Comparison of ENCODE assay signal across 28 cellular contexts in genomic region chr10:48645600-48645999, GRCh38. TPM values are rescaled to one million over a fixed set of nuclear protein-coding genes. Genes with fewer than 3 reads are reported as not detected.
"Had no signal": no experiment of that assay in that cellular context is flagged by ENCODE, and none has a peak within 500 bp of the region (broad histone marks: within the 10 kb centered on the region; RNA-seq: fewer than 3 reads in every experiment).

No MANE protein-coding gene starts in this region.

- ATAC-seq: activated CD4-positive, alpha-beta T cell treated with anti-CD3 and anti-CD28 coated beads for 36 hours; activated CD4-positive, CD25-positive, alpha-beta regulatory T cell treated with anti-CD3 and anti-CD28 coated beads, Interleukin-2, amount 50 U/mL, for 24 hours; activated CD8-positive, alpha-beta memory T cell treated with anti-CD3 and anti-CD28 coated beads, Interleukin-2, amount 10 ng/mL, durations not matched to agents 7 days and 5 days; activated CD8-positive, alpha-beta T cell treated with anti-CD3 and anti-CD28 coated beads, Interleukin-2, amount 10 ng/mL, durations not matched to agents 7 days and 5 days; activated naive CD8-positive, alpha-beta T cell treated with anti-CD3 and anti-CD28 coated beads, Interleukin-2, amount 50 U/mL, for 24 hours had no signal

- H3K4me3 ChIP-seq: ascending aorta, cardiac muscle cell had no signal

- H3K27ac ChIP-seq: ascending aorta, cardiac muscle cell, VCaP had no signal

- DNase-seq: activated B cell treated with CpG ODN at 0.5 μM for 24 hours; activated CD4-positive, alpha-beta memory T cell treated with anti-CD3 and anti-CD28 coated beads, Interleukin-2, amount 10 ng/mL, durations not matched to agents 7 days and 5 days; activated CD4-positive, alpha-beta T cell treated with anti-CD3 and anti-CD28 coated beads for 1 hour; activated CD4-positive, alpha-beta T cell treated with anti-CD3 and anti-CD28 coated beads for 36 hours; activated CD4-positive, alpha-beta T cell treated with anti-CD3 and anti-CD28 coated beads for 48 hours; activated CD4-positive, alpha-beta T cell treated with anti-CD3 and anti-CD28 coated beads, Interleukin-2, amount 10 ng/mL, durations not matched to agents 7 days and 5 days; activated CD4-positive, alpha-beta T cell treated with anti-CD3 and anti-CD28 coated beads, Interleukin-2, amount 50 U/mL, for 48 hours; activated CD8-positive, alpha-beta memory T cell treated with anti-CD3 and anti-CD28 coated beads for 24 hours; activated CD8-positive, alpha-beta memory T cell treated with anti-CD3 and anti-CD28 coated beads, Interleukin-2, amount 10 ng/mL, durations not matched to agents 7 days and 5 days; activated CD8-positive, alpha-beta memory T cell treated with anti-CD3 and anti-CD28 coated beads, Interleukin-2, amount 50 U/mL, for 48 hours; activated CD8-positive, alpha-beta T cell treated with anti-CD3 and anti-CD28 coated beads, Interleukin-2, amount 10 ng/mL, durations not matched to agents 7 days and 5 days; activated effector memory CD4-positive, alpha-beta T cell treated with Interleukin-2 at 50 U/mL for 16 hours; activated gamma-delta T cell; activated naive CD4-positive, alpha-beta T cell treated with anti-CD3 and anti-CD28 coated beads, Interleukin-2, amount 10 ng/mL, durations not matched to agents 7 days and 5 days; activated naive CD4-positive, alpha-beta T cell treated with Interleukin-2 at 50 U/mL for 16 hours; activated naive CD8-positive, alpha-beta T cell treated with anti-CD3 and anti-CD28 coated beads, Interleukin-2, amount 10 ng/mL, durations not matched to agents 7 days and 5 days; activated naive CD8-positive, alpha-beta T cell treated with anti-CD3 and anti-CD28 coated beads, Interleukin-2, amount 50 U/mL, for 24 hours; activated T-cell treated with anti-CD3 and anti-CD28 coated beads, Interleukin-2, amount 50 U/mL, for 24 hours; activated T-cell treated with anti-CD3 and anti-CD28 coated beads, Interleukin-2, amount 50 U/mL, for 48 hours; caudate nucleus; SW 1271; T-helper 1 cell; T-helper 2 cell; T-helper 9 cell had no signal

- H3K27me3 ChIP-seq: ascending aorta had no signal

RNA-seq across cellular contexts. Expression of gene WDFY4, which starts 39.1 kb away (rescaled TPM):
- total RNA-seq: cardiac muscle cell had no signal

RNA-seq across cellular contexts. Expression of gene ARHGAP22, which starts 40.7 kb away (rescaled TPM):
- total RNA-seq: activated CD4-positive, alpha-beta T cell treated with anti-CD3 and anti-CD28 coated beads, Interleukin-2, amount 10 ng/mL, durations not matched to agents 7 days and 5 days; activated CD8-positive, alpha-beta memory T cell treated with anti-CD3 and anti-CD28 coated beads, Interleukin-2, amount 10 ng/mL, durations not matched to agents 7 days and 5 days; activated CD8-positive, alpha-beta T cell treated with anti-CD3 and anti-CD28 coated beads, Interleukin-2, amount 10 ng/mL, durations not matched to agents 7 days and 5 days had no signal
